18 cellular contexts compared by ENCODE assay signal in the genomic region with DNA sequence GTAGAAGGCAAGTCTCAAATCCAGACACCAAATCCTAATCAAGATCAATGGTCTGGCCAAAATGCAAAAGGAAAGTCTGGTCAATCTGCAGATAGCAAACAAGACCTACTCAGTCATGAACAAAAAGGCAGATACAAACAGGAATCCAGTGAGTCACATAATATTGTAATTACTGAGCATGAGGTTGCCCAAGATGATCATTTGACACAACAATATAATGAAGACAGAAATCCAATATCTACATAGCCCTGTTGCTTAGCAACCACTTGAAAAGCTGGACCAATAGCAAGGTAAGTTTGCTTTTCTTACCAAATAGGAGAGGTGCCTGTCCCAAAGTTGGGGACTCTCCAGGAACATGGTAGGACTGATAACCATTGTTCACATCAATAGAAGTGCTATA. TPM values are rescaled to one million over a fixed set of nuclear protein-coding genes. Genes with fewer than 3 reads are reported as not detected.
DNase-seq lines count a peak whose midpoint lies in the region; ATAC-seq and TF ChIP-seq lines count a peak whose summit lies in the region.
"Had no signal": no experiment of that assay in that cellular context is flagged by ENCODE, and none has a peak within 500 bp of the region (broad histone marks: within the 10 kb centered on the region; RNA-seq: fewer than 3 reads in every experiment).

No MANE protein-coding gene starts in this region.

- no peak overlapping the region for H3K4me3 Mint-ChIP-seq in stimulated activated memory B cell treated with anti-CD40 and anti-IgM and Interleukin-4, amounts not matched to agents 10 μg/mL and 1 μg/mL and 100 μg/mL, for 72 hours
- H3K4me3 Mint-ChIP-seq in activated CD8-positive, alpha-beta T cell treated with anti-CD3 and anti-CD28 coated beads for 36 hours: no peak overlapping the region
- H3K4me3 Mint-ChIP-seq: CD14-positive monocyte; CD8-positive, alpha-beta T cell; GM23338; H9 had no signal

- no peaks in the 10 kb centered on the region for H3K36me3 ChIP-seq in RWPE2 (ENCODE audit: low read depth)

- H3K4me1 ChIP-seq in RWPE2 (ENCODE audit: insufficient read depth, poor library complexity, severe bottlenecking): no peaks in the 10 kb centered on the region
- no peaks in the 10 kb centered on the region for H3K4me1 ChIP-seq in foreskin keratinocyte

- H3K9me3 ChIP-seq in RWPE2 (ENCODE audit: severe bottlenecking): no peaks in the 10 kb centered on the region
- H3K9me3 ChIP-seq: Caco-2 had no signal

- TF ChIP-seq CTCF in RWPE2 (IDR thresholded peaks at IDR 0.05; ENCODE audit: poor library complexity, severe bottlenecking) (no peak), foreskin keratinocyte (conservative IDR thresholded peaks at IDR 0.05) (no peak)
- TF ChIP-seq CTCF in activated CD8-positive, alpha-beta T cell treated with anti-CD3 and anti-CD28 coated beads for 36 hours (IDR thresholded peaks at IDR 0.05): no peak

- H3K27ac ChIP-seq in RWPE2 (ENCODE audit: poor library complexity, severe bottlenecking) (no peak overlapping the region), foreskin keratinocyte (no peak overlapping the region)
- H3K27ac ChIP-seq: 22Rv1 had no signal

- CTCF ChIA-PET in activated CD8-positive, alpha-beta T cell treated with anti-CD3 and anti-CD28 coated beads for 36 hours (lab: Charles Lee): interaction anchor here (1.0 kb wide), 1 partner anchor 70 kb away, joined by 3 read pairs; no protein-coding TSS in a partner anchor

- H3K27ac Mint-ChIP-seq in stimulated activated memory B cell treated with anti-CD40 and anti-IgM and Interleukin-4, amounts not matched to agents 10 μg/mL and 1 μg/mL and 100 μg/mL, for 72 hours: no peak overlapping the region
- H3K27ac Mint-ChIP-seq in activated CD8-positive, alpha-beta T cell treated with anti-CD3 and anti-CD28 coated beads for 36 hours: no peak overlapping the region
- H3K27ac Mint-ChIP-seq: CD14-positive monocyte; CD8-positive, alpha-beta T cell; GM23338; H9 had no signal

- no peaks in the 10 kb centered on the region for H3K9me3 Mint-ChIP-seq in stimulated activated memory B cell treated with anti-CD40 and anti-IgM and Interleukin-4, amounts not matched to agents 10 μg/mL and 1 μg/mL and 100 μg/mL, for 72 hours
- no peaks in the 10 kb centered on the region for H3K9me3 Mint-ChIP-seq in activated CD8-positive, alpha-beta T cell treated with anti-CD3 and anti-CD28 coated beads for 36 hours
- H3K9me3 Mint-ChIP-seq: CD8-positive, alpha-beta T cell; GM23338; H9 had no signal

- DNase-seq in NCI-H1105 treated with DMSO at 0.1 percent for 48 hours (lab: John Stamatoyannopoulos, UW) (peak; percentile 3), NCI-H1105 (lab: John Stamatoyannopoulos, UW) (no peak), COR-L47 (lab: John Stamatoyannopoulos, UW) (peak; percentile 26), RWPE2 (ENCODE audit: low spot score) (no peak), foreskin keratinocyte (peak; percentile 6 to 15)
- DNase-seq in activated CD8-positive, alpha-beta T cell treated with anti-CD3 and anti-CD28 coated beads for 36 hours: no peak
- DNase-seq: Caco-2; CD8-positive, alpha-beta T cell; DND-41; GDM1; H9 had no signal

- ATAC-seq in RWPE2 (ENCODE audit: low read depth) (peak; percentile 41; the same call in 1 of the 3 replicates), foreskin keratinocyte (no peak)
- ATAC-seq in stimulated activated memory B cell treated with anti-CD40 and anti-IgM and Interleukin-4, amounts not matched to agents 10 μg/mL and 1 μg/mL and 100 μg/mL, for 72 hours: no peak
- no peak for ATAC-seq in activated CD8-positive, alpha-beta T cell treated with anti-CD3 and anti-CD28 coated beads for 36 hours
- ATAC-seq: CD8-positive, alpha-beta T cell; GM23338 had no signal

- POLR2A ChIA-PET in activated CD8-positive, alpha-beta T cell treated with anti-CD3 and anti-CD28 coated beads for 36 hours (lab: Charles Lee): no interaction called here

- H3K27me3 ChIP-seq in RWPE2 (ENCODE audit: insufficient read depth, poor library complexity, severe bottlenecking) (peaks cover 44% of the 10 kb centered on the region), foreskin keratinocyte (peaks cover 49% of the 10 kb centered on the region)

- intact Hi-C loops in activated CD8-positive, alpha-beta T cell treated with anti-CD3 and anti-CD28 coated beads for 36 hours (cut with micrococcal nuclease): no loop called here

- no peaks in the 10 kb centered on the region for H3K36me3 Mint-ChIP-seq in stimulated activated memory B cell treated with anti-CD40 and anti-IgM and Interleukin-4, amounts not matched to agents 10 μg/mL and 1 μg/mL and 100 μg/mL, for 72 hours
- H3K36me3 Mint-ChIP-seq in activated CD8-positive, alpha-beta T cell treated with anti-CD3 and anti-CD28 coated beads for 36 hours (ENCODE audit: low read depth): no peaks in the 10 kb centered on the region
- H3K36me3 Mint-ChIP-seq: CD14-positive monocyte; CD8-positive, alpha-beta T cell had no signal

- no peak overlapping the region for H3K4me3 ChIP-seq in RWPE2 (ENCODE audit: severe bottlenecking)
- H3K4me3 ChIP-seq: GM23338 had no signal

- peaks cover 56% of the 10 kb centered on the region for H3K27me3 Mint-ChIP-seq in stimulated activated memory B cell treated with anti-CD40 and anti-IgM and Interleukin-4, amounts not matched to agents 10 μg/mL and 1 μg/mL and 100 μg/mL, for 72 hours
- H3K27me3 Mint-ChIP-seq in activated CD8-positive, alpha-beta T cell treated with anti-CD3 and anti-CD28 coated beads for 36 hours: peaks cover 30% of the 10 kb centered on the region

- H3K4me1 Mint-ChIP-seq in stimulated activated memory B cell treated with anti-CD40 and anti-IgM and Interleukin-4, amounts not matched to agents 10 μg/mL and 1 μg/mL and 100 μg/mL, for 72 hours: no peaks in the 10 kb centered on the region
- H3K4me1 Mint-ChIP-seq in activated CD8-positive, alpha-beta T cell treated with anti-CD3 and anti-CD28 coated beads for 36 hours (ENCODE audit: low read depth): no peaks in the 10 kb centered on the region
- H3K4me1 Mint-ChIP-seq: CD14-positive monocyte, GM23338, H9 had no signal

RNA-seq across cellular contexts. Expression of a gene that starts 2.0 kb away (rescaled TPM):
- total RNA-seq in foreskin keratinocyte: not detected in 2 replicates
- not detected in 2 replicates for polyA plus RNA-seq in foreskin keratinocyte
- not detected for total RNA-seq in activated CD8-positive, alpha-beta T cell treated with anti-CD3 and anti-CD28 coated beads for 36 hours
- total RNA-seq: A673; Caco-2; CD8-positive, alpha-beta T cell; GM23338; H9; HT-29 had no signal
- polyA plus RNA-seq: BJ, CD14-positive monocyte, GM23338 had no signal

RNA-seq across cellular contexts. Expression of a gene that starts 16.3 kb away (rescaled TPM):
- not detected in 2 replicates for total RNA-seq in foreskin keratinocyte
- polyA plus RNA-seq in foreskin keratinocyte: not detected in 2 replicates
- total RNA-seq in activated CD8-positive, alpha-beta T cell treated with anti-CD3 and anti-CD28 coated beads for 36 hours: not detected
- total RNA-seq: Caco-2; CD8-positive, alpha-beta T cell; HT-29 had no signal
- polyA plus RNA-seq: BJ, CD14-positive monocyte had no signal

RNA-seq across cellular contexts. Expression of a gene that starts 31.2 kb away (rescaled TPM):
- total RNA-seq in foreskin keratinocyte: 9.1 and 11.3 TPM in 2 replicates
- 7.4 and 13.8 TPM in 2 replicates for polyA plus RNA-seq in foreskin keratinocyte
- total RNA-seq in activated CD8-positive, alpha-beta T cell treated with anti-CD3 and anti-CD28 coated beads for 36 hours: not detected
- total RNA-seq: A673; CD8-positive, alpha-beta T cell; GM23338; H9 had no signal
- polyA plus RNA-seq: GM23338 had no signal

RNA-seq across cellular contexts. Expression of a gene that starts 48.4 kb away (rescaled TPM):
- 7.1 and 10.8 TPM in 2 replicates for total RNA-seq in foreskin keratinocyte
- 10.1 and 14.2 TPM in 2 replicates for polyA plus RNA-seq in foreskin keratinocyte
- total RNA-seq in activated CD8-positive, alpha-beta T cell treated with anti-CD3 and anti-CD28 coated beads for 36 hours: not detected
- total RNA-seq: A673; CD8-positive, alpha-beta T cell; GM23338; H9 had no signal
- polyA plus RNA-seq: BJ, CD14-positive monocyte, GM23338 had no signal

Comparison
In these comparisons a context has a peak if more than half of its experiments do, and no peak if none do; other contexts are left out.
1. DNase-seq: peak in NCI-H1105 treated with DMSO at 0.1 percent for 48 hours (single experiment), COR-L47 (single experiment) and foreskin keratinocyte (2 of 2); none in NCI-H1105 (single experiment), RWPE2 (single experiment) and activated CD8-positive, alpha-beta T cell treated with anti-CD3 and anti-CD28 coated beads for 36 hours (single experiment).
2. RNA of a gene that starts 31.2 kb away (total RNA-seq): 9.1 to 11.3 TPM in foreskin keratinocyte; not detected in activated CD8-positive, alpha-beta T cell treated with anti-CD3 and anti-CD28 coated beads for 36 hours; every median in the first group is over 10 times any median in the second.